16 cellular contexts compared by ENCODE assay signal in genomic region chr12:47735649-47736048, GRCh38. TPM values are rescaled to one million over a fixed set of nuclear protein-coding genes. Genes with fewer than 3 reads are reported as not detected.
DNase-seq lines count a peak whose midpoint lies in the region; ATAC-seq and TF ChIP-seq lines count a peak whose summit lies in the region.
"Had no signal": no experiment of that assay in that cellular context is flagged by ENCODE, and none has a peak within 500 bp of the region (broad histone marks: within the 10 kb centered on the region; RNA-seq: fewer than 3 reads in every experiment).

No MANE protein-coding gene starts in this region.

- H3K36me3 ChIP-seq in muscle layer of duodenum (ENCODE audit: control insufficient read depth in 1 of 2, insufficient read depth in 2 of 2, low read length in 2 of 2) (no peaks in the 10 kb centered on the region), subcutaneous abdominal adipose tissue (ENCODE audit: control insufficient read depth in 5 of 5, insufficient read depth in 5 of 5, low read length in 5 of 5) (peaks cover 0 to 17% (median 5%) of the 10 kb centered on the region in 5 donors)

- H3K4me1 ChIP-seq in muscle layer of duodenum (ENCODE audit: control insufficient read depth in 1 of 2, insufficient read depth in 2 of 2, low read length in 2 of 2) (peaks cover 16 to 41% of the 10 kb centered on the region in 2 donors), subcutaneous abdominal adipose tissue (ENCODE audit: control insufficient read depth in 5 of 5, insufficient read depth in 5 of 5, low read length in 5 of 5) (peaks cover 20 to 88% (median 53%) of the 10 kb centered on the region in 5 donors)

- H3K9ac ChIP-seq in subcutaneous abdominal adipose tissue (ENCODE audit: low read length in 5 of 5) = no peak overlapping the region

- ATAC-seq in GM19455 (IDR thresholded peaks at IDR 0.05; ENCODE audit: unreplicated experiment) (no peak), HG03342 (IDR thresholded peaks at IDR 0.05; ENCODE audit: unreplicated experiment) (no peak)
- ATAC-seq: activated CD4-positive, CD25-positive, alpha-beta regulatory T cell treated with anti-CD3 and anti-CD28 coated beads, Interleukin-2, amount 50 U/mL, for 24 hours; activated naive CD4-positive, alpha-beta T cell treated with anti-CD3 and anti-CD28 coated beads, Interleukin-2, amount 50 U/mL, for 72 hours; HCT116 had no signal

- H3K27ac ChIP-seq in dorsolateral prefrontal cortex = peak overlapping the region; percentile 20 to 98 (median 96)
- H3K27ac ChIP-seq in muscle layer of duodenum (ENCODE audit: low read length) = peak overlapping the region; percentile 36
- H3K27ac ChIP-seq in subcutaneous abdominal adipose tissue (ENCODE audit: low read depth, low read length) = peak overlapping the region; percentile 50

- TF ChIP-seq CTCF in dorsolateral prefrontal cortex (IDR thresholded peaks at IDR 0.05 in 54 of 56, conservative IDR thresholded peaks at IDR 0.05 in 2 of 56; ENCODE audit: low read depth in 1 of 56, partially characterized antibody in 56 of 56) = no peak

- POLR2A ChIA-PET in HEK293T (lab: Yijun Ruan, JAX) = interaction anchor here (1.2 kb wide), 1 partner anchor 29 kb away, joined by 4 read pairs; no protein-coding TSS in a partner anchor

- H3K9me3 ChIP-seq in muscle layer of duodenum (ENCODE audit: control insufficient read depth in 1 of 2, low read length in 2 of 2) (no peaks in the 10 kb centered on the region), subcutaneous abdominal adipose tissue (ENCODE audit: control insufficient read depth in 5 of 5, low read length in 5 of 5) (no peaks in the 10 kb centered on the region)

- H3K4me3 ChIP-seq in dorsolateral prefrontal cortex = no peak overlapping the region
- no peak overlapping the region for H3K4me3 ChIP-seq in muscle layer of duodenum (ENCODE audit: low read depth in 1 of 2, low read length in 2 of 2)
- no peak overlapping the region for H3K4me3 ChIP-seq in subcutaneous abdominal adipose tissue (ENCODE audit: low read depth in 1 of 5, low read length in 5 of 5)

- intact Hi-C loops in dorsolateral prefrontal cortex (cut with DNase I) = no loop called here

- peak; percentile 25 for DNase-seq in HT1080 (ENCODE audit: low read depth)
- DNase-seq in dorsolateral prefrontal cortex = no peak
- no peak for DNase-seq in HEK293T (ENCODE audit: extremely low spot score)
- no peak for DNase-seq in HuH-7.5 (ENCODE audit: low spot score)
- DNase-seq: mesendoderm, NCI-H2029, NCI-H526 had no signal

- H3K27me3 ChIP-seq in dorsolateral prefrontal cortex (no peaks in the 10 kb centered on the region), muscle layer of duodenum (ENCODE audit: low read depth, low read length) (no peaks in the 10 kb centered on the region), subcutaneous abdominal adipose tissue (ENCODE audit: control insufficient read depth in 5 of 5, insufficient read depth in 4 of 5, low read length in 5 of 5) (no peaks in the 10 kb centered on the region)

- CTCF ChIA-PET in HEK293T (lab: Yijun Ruan, JAX) = interaction anchor here (1.1 to 1.6 kb wide), 4 partner anchors 18 to 102 kb away, joined by 3 to 7 read pairs (median 4); no protein-coding TSS in a partner anchor

TF ChIP-seq in HEK293T, 16 proteins besides CTCF, POLR2A, EP300 and RAD21:
- TF ChIP-seq NFRKB (IDR thresholded peaks at IDR 0.05) = no peak
- no peak for TF ChIP-seq ZNF384 (IDR thresholded peaks at IDR 0.05)
- TF ChIP-seq L3MBTL2 (conservative IDR thresholded peaks at IDR 0.05) = no peak
- TF ChIP-seq LEF1 (IDR thresholded peaks at IDR 0.05; ENCODE audit: borderline replicate concordance) = no peak
- no peak for TF ChIP-seq FOXM1 (IDR thresholded peaks at IDR 0.05; ENCODE audit: borderline replicate concordance)
- no peak for TF ChIP-seq ARNT (IDR thresholded peaks at IDR 0.05)
- TF ChIP-seq, protein P1, sequence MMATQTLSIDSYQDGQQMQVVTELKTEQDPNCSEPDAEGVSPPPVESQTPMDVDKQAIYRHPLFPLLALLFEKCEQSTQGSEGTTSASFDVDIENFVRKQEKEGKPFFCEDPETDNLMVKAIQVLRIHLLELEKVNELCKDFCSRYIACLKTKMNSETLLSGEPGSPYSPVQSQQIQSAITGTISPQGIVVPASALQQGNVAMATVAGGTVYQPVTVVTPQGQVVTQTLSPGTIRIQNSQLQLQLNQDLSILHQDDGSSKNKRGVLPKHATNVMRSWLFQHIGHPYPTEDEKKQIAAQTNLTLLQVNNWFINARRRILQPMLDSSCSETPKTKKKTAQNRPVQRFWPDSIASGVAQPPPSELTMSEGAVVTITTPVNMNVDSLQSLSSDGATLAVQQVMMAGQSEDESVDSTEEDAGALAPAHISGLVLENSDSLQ (IDR thresholded peaks at IDR 0.05) = no peak
- TF ChIP-seq BHLHE40 (IDR thresholded peaks at IDR 0.05; ENCODE audit: borderline replicate concordance) = no peak
- TF ChIP-seq ELF4 (IDR thresholded peaks at IDR 0.05) = no peak
- no peak for TF ChIP-seq FOXA1 (IDR thresholded peaks at IDR 0.05)
- TF ChIP-seq SP1 (IDR thresholded peaks at IDR 0.05) = no peak
- no peak for TF ChIP-seq HDGF (IDR thresholded peaks at IDR 0.05; ENCODE audit: borderline replicate concordance)

RNA-seq across cellular contexts. Expression of gene ENDOU, which starts 10.4 kb away (rescaled TPM):
- total RNA-seq in HT1080 (2014; rRNA removed; shearing (Covaris generic)) = not detected in 2 replicates
- polyA plus RNA-seq in HT1080 (2015; cell fraction: cytosol; rRNA removed) = not detected in 2 replicates
- not detected in 2 replicates for polyA plus RNA-seq in HT1080 (2015; cell fraction: nucleus; rRNA removed)
- 1 to 10 TPM in 111 of 120 experiments, under 1 TPM in 9; 0.65 to 4.5 (median 2.0) TPM for total RNA-seq in dorsolateral prefrontal cortex
- total RNA-seq: activated naive CD4-positive, alpha-beta T cell treated with anti-CD3 and anti-CD28 coated beads, Interleukin-2, amount 50 U/mL, for 72 hours; cerebellum; T-helper 1 cell treated with Interleukin-12 subunit alpha and Interleukin-12 subunit beta and Interleukin-4 antibody, amounts not matched to agents 30 ng/mL and 1 ng/mL, for 36 hours had no signal

RNA-seq across cellular contexts. Expression of gene RAPGEF3, which starts 23.0 kb away (rescaled TPM):
- total RNA-seq in HT1080 (2014; rRNA removed; shearing (Covaris generic)) = 3.7 and 4.1 TPM in 2 replicates
- 1.5 and 2.2 TPM in 2 replicates for polyA plus RNA-seq in HT1080 (2015; cell fraction: cytosol; rRNA removed)
- polyA plus RNA-seq in HT1080 (2015; cell fraction: nucleus; rRNA removed) = 5.8 and 7.8 TPM in 2 replicates
- 100 to 1,000 TPM in 51 of 120 experiments, 10 to 100 TPM in 69; 33.3 to 206 (median 93.7) TPM for total RNA-seq in dorsolateral prefrontal cortex

RNA-seq across cellular contexts. Expression of gene RPAP3, which starts 29.8 kb away (rescaled TPM):
- 20.8 and 25.4 TPM in 2 replicates for total RNA-seq in HT1080 (2014; rRNA removed; shearing (Covaris generic))
- polyA plus RNA-seq in HT1080 (2015; cell fraction: cytosol; rRNA removed) = 20.8 and 26.8 TPM in 2 replicates
- polyA plus RNA-seq in HT1080 (2015; cell fraction: nucleus; rRNA removed) = 25.7 and 29.4 TPM in 2 replicates
- 10 to 100 TPM; 18.5 to 41.3 (median 28.2) TPM for total RNA-seq in dorsolateral prefrontal cortex

RNA-seq across cellular contexts. Expression of gene SLC48A1, which starts 37.4 kb away (rescaled TPM):
- total RNA-seq in HT1080 (2014; rRNA removed; shearing (Covaris generic)) = 11.7 and 13.3 TPM in 2 replicates
- polyA plus RNA-seq in HT1080 (2015; cell fraction: cytosol; rRNA removed) = 12.8 and 17.8 TPM in 2 replicates
- polyA plus RNA-seq in HT1080 (2015; cell fraction: nucleus; rRNA removed) = 20.2 and 21.6 TPM in 2 replicates
- total RNA-seq in dorsolateral prefrontal cortex = 100 to 1,000 TPM in 84 of 120 experiments, 10 to 100 TPM in 36; 71.9 to 264 (median 114) TPM

Comparison
In these comparisons a context has a peak if more than half of its experiments do, and no peak if none do; other contexts are left out.
1. H3K27ac ChIP-seq: peak in every context shown above with its lines; median percentile 96 in dorsolateral prefrontal cortex; 50 in subcutaneous abdominal adipose tissue; 36 in muscle layer of duodenum.